Comparison of ENCODE assay signal across 23 cellular contexts in the genomic region with DNA sequence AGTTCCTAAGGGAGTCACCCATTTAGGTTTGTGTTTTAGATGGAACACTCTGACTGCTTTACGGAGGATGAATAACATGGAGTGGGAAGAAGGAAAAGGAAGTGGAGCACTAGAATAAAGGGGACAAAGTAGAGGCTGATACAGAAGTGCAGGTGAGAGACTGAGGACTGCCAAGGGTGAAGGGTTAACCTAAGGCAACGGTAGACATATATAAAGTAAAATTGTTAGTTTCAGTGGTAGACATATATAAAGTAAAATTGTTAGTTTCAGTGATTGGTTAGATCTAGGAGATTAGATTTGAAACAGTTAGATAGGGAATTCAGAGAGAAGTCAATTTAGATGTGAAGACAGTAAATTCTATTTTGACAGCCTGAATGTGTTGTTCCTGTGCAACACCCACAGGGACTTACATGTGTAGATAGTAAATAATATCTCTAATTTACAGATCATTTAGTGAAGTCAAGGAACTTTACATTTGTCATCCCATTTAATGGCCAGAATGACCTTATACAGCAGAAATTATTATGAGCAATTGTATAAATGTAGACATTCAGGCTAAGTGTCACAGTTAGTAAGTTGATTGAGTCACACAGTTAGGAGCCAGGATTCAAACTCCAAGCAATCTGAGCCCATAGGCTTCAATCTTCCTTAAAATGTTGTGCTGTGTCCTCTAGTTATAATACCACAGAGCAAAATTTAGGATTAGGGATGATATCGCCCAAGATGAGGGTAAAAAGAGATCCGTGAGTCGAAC.
DNase-seq lines count a peak whose midpoint lies in the region; ATAC-seq, FAIRE-seq and TF ChIP-seq lines count a peak whose summit lies in the region.
"Had no signal": no experiment of that assay in that cellular context is flagged by ENCODE, and none has a peak within 500 bp of the region (broad histone marks: within the 10 kb centered on the region; RNA-seq: fewer than 3 reads in every experiment).

No MANE protein-coding gene starts in this region.

- CTCF ChIA-PET in PC-3 (lab: Charles Lee) = no interaction called here

- no peaks in the 10 kb centered on the region for H3K27me3 Mint-ChIP-seq in astrocyte (ENCODE audit: low read depth, unreplicated experiment)
- no peaks in the 10 kb centered on the region for H3K27me3 Mint-ChIP-seq in stimulated activated naive B cell treated with anti-CD40 and anti-IgM and Interleukin-4, amounts not matched to agents 10 μg/mL and 1 μg/mL and 100 μg/mL, for 72 hours
- H3K27me3 Mint-ChIP-seq: CD4-positive, alpha-beta T cell had no signal

- H3K27me3 ChIP-seq in ACC112 (ENCODE audit: insufficient read depth, low read length) (no peaks in the 10 kb centered on the region), PC-3 (ENCODE audit: low read length) (no peaks in the 10 kb centered on the region), astrocyte (ENCODE audit: insufficient read depth, low read length) (no peaks in the 10 kb centered on the region)
- H3K27me3 ChIP-seq: BE2C; BLaER1 treated with 17β-estradiol and CSF1 and Interleukin-3, amounts not matched to agents 10 nM and 100 nM had no signal

- H3F3A ChIP-seq in PC-3 (ENCODE audit: low read length, unreplicated experiment) = no peaks in the 10 kb centered on the region

- peak overlapping the region; percentile 79 for H2AFZ ChIP-seq in ACC112 (ENCODE audit: low read length, unreplicated experiment)
- H2AFZ ChIP-seq in PC-3 (ENCODE audit: low read length) = no peak overlapping the region
- H2AFZ ChIP-seq in astrocyte (ENCODE audit: low read depth, low read length) = no peak overlapping the region
- H2AFZ ChIP-seq: GM23338 had no signal

- H3K4me1 Mint-ChIP-seq in astrocyte (ENCODE audit: low read depth, unreplicated experiment) = peaks cover 29% of the 10 kb centered on the region
- no peaks in the 10 kb centered on the region for H3K4me1 Mint-ChIP-seq in stimulated activated naive B cell treated with anti-CD40 and anti-IgM and Interleukin-4, amounts not matched to agents 10 μg/mL and 1 μg/mL and 100 μg/mL, for 72 hours
- H3K4me1 Mint-ChIP-seq: CD14-positive monocyte; CD8-positive, alpha-beta memory T cell; GM23338; H9 had no signal

- intact Hi-C loops in PC-3 (cut with micrococcal nuclease) = no loop called here

- H3K4me3 ChIP-seq in ACC112 (ENCODE audit: low read depth, low read length) = no peak overlapping the region
- no peak overlapping the region for H3K4me3 ChIP-seq in PC-3 (ENCODE audit: low read length)
- H3K4me3 ChIP-seq in astrocyte (ENCODE audit: insufficient read depth, low read depth, low read length) = no peak overlapping the region
- H3K4me3 ChIP-seq in epithelial cell of esophagus (ENCODE audit: low read length) = no peak overlapping the region
- H3K4me3 ChIP-seq: BLaER1 treated with 17β-estradiol and CSF1 and Interleukin-3, amounts not matched to agents 10 nM and 100 nM; GM23338 had no signal

- peak; percentile 5 for FAIRE-seq in astrocyte (lab: Jason Lieb, UNC)
- FAIRE-seq: GM12892 had no signal

- H3K9me3 Mint-ChIP-seq in astrocyte (ENCODE audit: unreplicated experiment) = peaks cover 2% of the 10 kb centered on the region
- peaks cover 0 to 9% of the 10 kb centered on the region in 2 donors for H3K9me3 Mint-ChIP-seq in stimulated activated naive B cell treated with anti-CD40 and anti-IgM and Interleukin-4, amounts not matched to agents 10 μg/mL and 1 μg/mL and 100 μg/mL, for 72 hours

- no peaks in the 10 kb centered on the region for H3K36me3 Mint-ChIP-seq in astrocyte (ENCODE audit: low read depth, unreplicated experiment)
- no peaks in the 10 kb centered on the region for H3K36me3 Mint-ChIP-seq in stimulated activated naive B cell treated with anti-CD40 and anti-IgM and Interleukin-4, amounts not matched to agents 10 μg/mL and 1 μg/mL and 100 μg/mL, for 72 hours
- H3K36me3 Mint-ChIP-seq: CD14-positive monocyte; CD8-positive, alpha-beta memory T cell had no signal

- H3K4me2 ChIP-seq in PC-3 (ENCODE audit: low read length) (0 out of 2 replicates have a peak overlapping the region, but pooled peaks have one; percentile 14), astrocyte (ENCODE audit: low read length) (no peak overlapping the region)
- H3K4me2 ChIP-seq: BLaER1 treated with 17β-estradiol and CSF1 and Interleukin-3, amounts not matched to agents 10 nM and 100 nM; GM23338 had no signal

- H3K79me2 ChIP-seq in ACC112 (ENCODE audit: control insufficient read depth, insufficient read depth, low read length, unreplicated experiment) (no peaks in the 10 kb centered on the region), PC-3 (ENCODE audit: low read length) (peaks cover 4% of the 10 kb centered on the region; the same call in 1 of the 2 replicates), astrocyte (ENCODE audit: insufficient read depth, low read length) (no peaks in the 10 kb centered on the region)

- TF ChIP-seq CTCF in PC-3 (conservative IDR thresholded peaks at IDR 0.05; ENCODE audit: low read depth, low read length) = no peak
- TF ChIP-seq CTCF in astrocyte (IDR thresholded peaks at IDR 0.05; ENCODE audit: insufficient read depth, low read depth, low read length) = no peak
- no peak for TF ChIP-seq CTCF in epithelial cell of esophagus (IDR thresholded peaks at IDR 0.05; ENCODE audit: insufficient read depth, low read depth, low read length, missing control alignments)

- H3K4me1 ChIP-seq in ACC112 (ENCODE audit: control insufficient read depth, insufficient read depth, low read length, unreplicated experiment) (peaks cover 32% of the 10 kb centered on the region), PC-3 (ENCODE audit: insufficient read depth, low read length) (peaks cover 47% of the 10 kb centered on the region), astrocyte (ENCODE audit: insufficient read depth, low read length) (peaks cover 4% of the 10 kb centered on the region)
- H3K4me1 ChIP-seq: BE2C had no signal

- H3K27ac ChIP-seq in ACC112 (ENCODE audit: low read depth, low read length) = no peak overlapping the region
- peak overlapping the region; percentile 53 for H3K27ac ChIP-seq in PC-3 (ENCODE audit: low read length)
- H3K27ac ChIP-seq in astrocyte (ENCODE audit: low read depth, low read length) = no peak overlapping the region
- H3K27ac ChIP-seq: BLaER1 treated with 17β-estradiol and CSF1 and Interleukin-3, amounts not matched to agents 10 nM and 100 nM had no signal

- no peaks in the 10 kb centered on the region for H3K9me2 ChIP-seq in PC-3 (replicated peaks; ENCODE audit: low read length)

- POLR2A ChIA-PET in PC-3 (lab: Charles Lee; ENCODE audit: unreplicated experiment) = interaction anchor here (0.6 to 0.7 kb wide), 2 partner anchors 16 to 166 kb away, joined by 4 to 5 read pairs; no protein-coding TSS in a partner anchor

- no peak overlapping the region for H3K4me3 Mint-ChIP-seq in astrocyte (ENCODE audit: unreplicated experiment)
- no peak overlapping the region for H3K4me3 Mint-ChIP-seq in stimulated activated naive B cell treated with anti-CD40 and anti-IgM and Interleukin-4, amounts not matched to agents 10 μg/mL and 1 μg/mL and 100 μg/mL, for 72 hours
- H3K4me3 Mint-ChIP-seq: CD14-positive monocyte; CD4-positive, alpha-beta T cell; CD8-positive, alpha-beta memory T cell; GM23338; H9 had no signal

- H4K20me1 ChIP-seq in PC-3 (ENCODE audit: low read length) (no peaks in the 10 kb centered on the region), astrocyte (ENCODE audit: insufficient read depth, low read length) (no peaks in the 10 kb centered on the region)
- H4K20me1 ChIP-seq: BLaER1 treated with 17β-estradiol and CSF1 and Interleukin-3, amounts not matched to agents 10 nM and 100 nM had no signal

- DNase-seq in PC-3 (peak; percentile 69), astrocyte (ENCODE audit: low read depth) (no peak), epithelial cell of esophagus (ENCODE audit: low read depth) (peak; percentile 23), 8988T (no peak), COLO829 (ENCODE audit: low spot score) (no peak)
- no peak for DNase-seq in stimulated activated naive B cell treated with anti-CD40 and anti-IgM and Interleukin-4, amounts not matched to agents 10 μg/mL and 1 μg/mL and 100 μg/mL, for 72 hours
- DNase-seq: ACHN; AML-193; BE2C; Calu3; CD4-positive, alpha-beta T cell; CD8-positive, alpha-beta memory T cell; COR-L47; DMS53; DMS79 treated with DMSO at 0.1 percent for 48 hours; H9 had no signal

- H3K27ac Mint-ChIP-seq in astrocyte (ENCODE audit: unreplicated experiment) = no peak overlapping the region
- H3K27ac Mint-ChIP-seq in stimulated activated naive B cell treated with anti-CD40 and anti-IgM and Interleukin-4, amounts not matched to agents 10 μg/mL and 1 μg/mL and 100 μg/mL, for 72 hours = no peak overlapping the region
- H3K27ac Mint-ChIP-seq: CD14-positive monocyte; CD4-positive, alpha-beta T cell; CD8-positive, alpha-beta memory T cell; GM23338; H9 had no signal

- H3K36me3 ChIP-seq in ACC112 (ENCODE audit: insufficient read depth, low read length) (no peaks in the 10 kb centered on the region), PC-3 (ENCODE audit: low read depth, low read length) (peaks cover 4% of the 10 kb centered on the region), astrocyte (ENCODE audit: insufficient read depth, low read length) (no peaks in the 10 kb centered on the region)
- H3K36me3 ChIP-seq: BE2C; BLaER1 treated with 17β-estradiol and CSF1 and Interleukin-3, amounts not matched to agents 10 nM and 100 nM had no signal

- BruUV-seq in PC-3 (replicated peaks; lab: Mats Ljungman, UMichigan) = no TSS peak

- H3K9ac ChIP-seq in PC-3 (ENCODE audit: low read length) = no peak overlapping the region
- H3K9ac ChIP-seq in astrocyte (ENCODE audit: low read length) = no peak overlapping the region
- H3K9ac ChIP-seq: BLaER1 treated with 17β-estradiol and CSF1 and Interleukin-3, amounts not matched to agents 10 nM and 100 nM had no signal

- no peaks in the 10 kb centered on the region for H3K9me3 ChIP-seq in PC-3 (ENCODE audit: low read length)
- no peaks in the 10 kb centered on the region for H3K9me3 ChIP-seq in astrocyte (ENCODE audit: insufficient read depth, low read depth, low read length)
- H3K9me3 ChIP-seq: BE2C had no signal

- ATAC-seq in PC-3 (peak; percentile 84), HG03439 (IDR thresholded peaks at IDR 0.05; ENCODE audit: unreplicated experiment) (no peak)
- no peak for ATAC-seq in stimulated activated naive B cell treated with anti-CD40 and anti-IgM and Interleukin-4, amounts not matched to agents 10 μg/mL and 1 μg/mL and 100 μg/mL, for 72 hours (replicated peaks)
- ATAC-seq: GM23338, HCT116 had no signal

Comparison
In these comparisons a context has a peak if more than half of its experiments do, and no peak if none do; other contexts are left out.
1. DNase-seq: peak in PC-3 (single experiment) and epithelial cell of esophagus (single experiment); none in astrocyte (single experiment), stimulated activated naive B cell treated with anti-CD40 and anti-IgM and Interleukin-4, amounts not matched to agents 10 μg/mL and 1 μg/mL and 100 μg/mL, for 72 hours (single experiment), 8988T (single experiment) and COLO829 (single experiment).